Comparison of ENCODE assay signal across 1 cellular context in the genomic region with DNA sequence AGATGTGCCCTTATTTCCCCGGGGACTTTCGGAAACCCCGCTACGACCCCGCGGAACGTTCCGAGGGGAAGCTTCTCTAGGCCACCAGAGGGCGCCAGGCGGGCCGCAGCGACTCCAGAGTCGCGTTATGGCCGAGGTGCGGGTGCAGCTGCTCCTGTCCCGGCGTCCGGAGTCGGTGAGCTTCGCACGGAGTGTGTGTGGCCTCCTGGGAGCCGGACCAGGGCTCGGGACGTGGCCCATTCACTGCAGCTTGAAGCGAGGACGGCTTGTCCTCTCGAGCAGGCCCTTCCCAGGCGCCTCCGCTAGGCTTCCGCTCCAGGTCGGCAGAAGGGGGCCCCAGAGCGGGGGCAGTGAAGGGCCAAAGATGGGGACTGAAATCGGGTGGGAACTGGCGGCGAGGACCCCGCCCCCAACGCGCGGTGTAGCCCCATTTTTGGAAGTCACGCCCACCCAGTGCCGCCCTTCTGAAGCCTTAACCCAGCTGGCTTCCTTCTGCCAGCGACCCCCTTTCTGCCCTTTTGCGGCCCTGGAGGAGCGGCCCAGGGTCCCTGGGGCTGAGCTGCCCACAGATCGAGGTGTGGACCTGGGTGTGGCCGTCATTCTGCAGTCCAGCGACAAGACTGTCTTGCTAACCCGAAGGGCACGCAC.
TF ChIP-seq lines count a peak whose summit lies in the region.

A gene with protein sequence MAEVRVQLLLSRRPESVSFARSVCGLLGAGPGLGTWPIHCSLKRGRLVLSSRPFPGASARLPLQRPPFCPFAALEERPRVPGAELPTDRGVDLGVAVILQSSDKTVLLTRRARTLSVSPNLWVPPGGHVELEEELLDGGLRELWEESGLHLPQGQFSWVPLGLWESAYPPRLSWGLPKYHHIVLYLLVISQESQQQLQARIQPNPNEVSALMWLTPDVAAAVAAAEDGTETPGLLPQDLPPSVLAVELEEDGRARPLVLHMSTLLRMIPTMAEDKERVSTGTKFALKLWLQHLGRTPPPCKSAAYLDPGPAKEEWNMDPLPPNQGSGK (plus strand): TSS at position 117 of the 648 bp plus-strand sequence. CDS start 11 bp downstream, at position 128.

TF ChIP-seq in GM23338, 12 proteins besides CTCF, POLR2A, EP300 and RAD21 (continued from another document):
- TF ChIP-seq, protein P1, sequence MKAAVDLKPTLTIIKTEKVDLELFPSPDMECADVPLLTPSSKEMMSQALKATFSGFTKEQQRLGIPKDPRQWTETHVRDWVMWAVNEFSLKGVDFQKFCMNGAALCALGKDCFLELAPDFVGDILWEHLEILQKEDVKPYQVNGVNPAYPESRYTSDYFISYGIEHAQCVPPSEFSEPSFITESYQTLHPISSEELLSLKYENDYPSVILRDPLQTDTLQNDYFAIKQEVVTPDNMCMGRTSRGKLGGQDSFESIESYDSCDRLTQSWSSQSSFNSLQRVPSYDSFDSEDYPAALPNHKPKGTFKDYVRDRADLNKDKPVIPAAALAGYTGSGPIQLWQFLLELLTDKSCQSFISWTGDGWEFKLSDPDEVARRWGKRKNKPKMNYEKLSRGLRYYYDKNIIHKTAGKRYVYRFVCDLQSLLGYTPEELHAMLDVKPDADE (IDR thresholded peaks at IDR 0.05): no peak
- TF ChIP-seq, protein P2, sequence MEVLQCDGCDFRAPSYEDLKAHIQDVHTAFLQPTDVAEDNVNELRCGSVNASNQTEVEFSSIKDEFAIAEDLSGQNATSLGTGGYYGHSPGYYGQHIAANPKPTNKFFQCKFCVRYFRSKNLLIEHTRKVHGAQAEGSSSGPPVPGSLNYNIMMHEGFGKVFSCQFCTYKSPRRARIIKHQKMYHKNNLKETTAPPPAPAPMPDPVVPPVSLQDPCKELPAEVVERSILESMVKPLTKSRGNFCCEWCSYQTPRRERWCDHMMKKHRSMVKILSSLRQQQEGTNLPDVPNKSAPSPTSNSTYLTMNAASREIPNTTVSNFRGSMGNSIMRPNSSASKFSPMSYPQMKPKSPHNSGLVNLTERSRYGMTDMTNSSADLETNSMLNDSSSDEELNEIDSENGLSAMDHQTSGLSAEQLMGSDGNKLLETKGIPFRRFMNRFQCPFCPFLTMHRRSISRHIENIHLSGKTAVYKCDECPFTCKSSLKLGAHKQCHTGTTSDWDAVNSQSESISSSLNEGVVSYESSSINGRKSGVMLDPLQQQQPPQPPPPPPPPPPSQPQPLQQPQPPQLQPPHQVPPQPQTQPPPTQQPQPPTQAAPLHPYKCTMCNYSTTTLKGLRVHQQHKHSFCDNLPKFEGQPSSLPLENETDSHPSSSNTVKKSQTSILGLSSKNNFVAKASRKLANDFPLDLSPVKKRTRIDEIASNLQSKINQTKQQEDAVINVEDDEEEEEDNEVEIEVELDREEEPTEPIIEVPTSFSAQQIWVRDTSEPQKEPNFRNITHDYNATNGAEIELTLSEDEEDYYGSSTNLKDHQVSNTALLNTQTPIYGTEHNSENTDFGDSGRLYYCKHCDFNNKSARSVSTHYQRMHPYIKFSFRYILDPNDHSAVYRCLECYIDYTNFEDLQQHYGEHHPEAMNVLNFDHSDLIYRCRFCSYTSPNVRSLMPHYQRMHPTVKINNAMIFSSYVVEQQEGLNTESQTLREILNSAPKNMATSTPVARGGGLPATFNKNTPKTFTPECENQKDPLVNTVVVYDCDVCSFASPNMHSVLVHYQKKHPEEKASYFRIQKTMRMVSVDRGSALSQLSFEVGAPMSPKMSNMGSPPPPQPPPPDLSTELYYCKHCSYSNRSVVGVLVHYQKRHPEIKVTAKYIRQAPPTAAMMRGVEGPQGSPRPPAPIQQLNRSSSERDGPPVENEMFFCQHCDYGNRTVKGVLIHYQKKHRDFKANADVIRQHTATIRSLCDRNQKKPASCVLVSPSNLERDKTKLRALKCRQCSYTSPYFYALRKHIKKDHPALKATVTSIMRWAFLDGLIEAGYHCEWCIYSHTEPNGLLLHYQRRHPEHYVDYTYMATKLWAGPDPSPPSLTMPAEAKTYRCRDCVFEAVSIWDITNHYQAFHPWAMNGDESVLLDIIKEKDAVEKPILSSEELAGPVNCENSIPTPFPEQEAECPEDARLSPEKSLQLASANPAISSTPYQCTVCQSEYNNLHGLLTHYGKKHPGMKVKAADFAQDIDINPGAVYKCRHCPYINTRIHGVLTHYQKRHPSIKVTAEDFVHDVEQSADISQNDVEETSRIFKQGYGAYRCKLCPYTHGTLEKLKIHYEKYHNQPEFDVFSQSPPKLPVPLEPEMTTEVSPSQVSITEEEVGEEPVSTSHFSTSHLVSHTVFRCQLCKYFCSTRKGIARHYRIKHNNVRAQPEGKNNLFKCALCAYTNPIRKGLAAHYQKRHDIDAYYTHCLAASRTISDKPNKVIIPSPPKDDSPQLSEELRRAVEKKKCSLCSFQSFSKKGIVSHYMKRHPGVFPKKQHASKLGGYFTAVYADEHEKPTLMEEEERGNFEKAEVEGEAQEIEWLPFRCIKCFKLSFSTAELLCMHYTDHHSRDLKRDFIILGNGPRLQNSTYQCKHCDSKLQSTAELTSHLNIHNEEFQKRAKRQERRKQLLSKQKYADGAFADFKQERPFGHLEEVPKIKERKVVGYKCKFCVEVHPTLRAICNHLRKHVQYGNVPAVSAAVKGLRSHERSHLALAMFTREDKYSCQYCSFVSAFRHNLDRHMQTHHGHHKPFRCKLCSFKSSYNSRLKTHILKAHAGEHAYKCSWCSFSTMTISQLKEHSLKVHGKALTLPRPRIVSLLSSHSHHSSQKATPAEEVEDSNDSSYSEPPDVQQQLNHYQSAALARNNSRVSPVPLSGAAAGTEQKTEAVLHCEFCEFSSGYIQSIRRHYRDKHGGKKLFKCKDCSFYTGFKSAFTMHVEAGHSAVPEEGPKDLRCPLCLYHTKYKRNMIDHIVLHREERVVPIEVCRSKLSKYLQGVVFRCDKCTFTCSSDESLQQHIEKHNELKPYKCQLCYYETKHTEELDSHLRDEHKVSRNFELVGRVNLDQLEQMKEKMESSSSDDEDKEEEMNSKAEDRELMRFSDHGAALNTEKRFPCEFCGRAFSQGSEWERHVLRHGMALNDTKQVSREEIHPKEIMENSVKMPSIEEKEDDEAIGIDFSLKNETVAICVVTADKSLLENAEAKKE (CRISPR knock-in tag; IDR thresholded peaks at IDR 0.05): no peak
TF ChIP-seq in GM23338: peak in this region for 2.
